Comparison of ENCODE assay signal across 8 cellular contexts in the genomic region with DNA sequence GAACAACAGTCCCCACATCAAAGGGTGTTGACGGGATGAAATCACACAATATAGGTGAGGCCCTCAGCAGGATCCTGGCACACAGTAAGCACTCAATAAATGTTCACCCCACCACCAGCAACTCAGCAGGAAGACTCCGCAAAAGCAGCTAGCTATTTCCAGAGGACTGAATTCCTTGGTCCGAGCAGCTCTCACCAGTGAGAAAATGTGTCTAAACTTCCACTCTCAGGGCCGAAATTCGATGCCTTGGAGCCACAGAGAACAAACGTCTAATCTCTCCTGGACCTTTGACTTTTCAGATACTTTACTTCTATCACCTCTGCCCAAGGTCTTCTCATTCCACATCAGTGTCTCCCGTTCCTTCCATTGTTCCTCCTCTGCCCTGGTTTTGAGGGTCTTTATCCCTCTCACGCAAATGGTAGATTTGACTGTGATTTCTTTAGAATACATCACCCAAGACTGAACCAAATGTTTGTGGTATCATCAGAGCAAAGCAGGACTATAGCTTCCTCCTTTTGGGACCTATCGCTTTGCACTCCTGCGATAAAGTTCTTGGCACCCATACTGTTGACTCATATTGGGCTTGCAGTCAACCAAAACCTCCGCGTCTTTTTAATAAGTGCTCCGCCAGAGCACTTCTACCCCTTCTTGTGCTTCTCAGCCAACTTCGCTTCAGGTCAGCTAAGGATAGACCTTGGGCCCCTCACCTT. TPM values are rescaled to one million over a fixed set of nuclear protein-coding genes. Genes with fewer than 3 reads are reported as not detected.
DNase-seq lines count a peak whose midpoint lies in the region; ATAC-seq and TF ChIP-seq lines count a peak whose summit lies in the region.

No MANE protein-coding gene starts in this region.

- TF ChIP-seq EP300 in upper lobe of left lung (IDR thresholded peaks at IDR 0.05) = no peak

- H3K9ac ChIP-seq in GM23248 = peak overlapping the region; percentile 98; the same call in 1 of the 2 replicates

- H3K27me3 ChIP-seq in GM23248 (replicated peaks; ENCODE audit: insufficient read depth) (no peaks in the 10 kb centered on the region), right cardiac atrium (ENCODE audit: control insufficient read depth, insufficient read depth) (no peaks in the 10 kb centered on the region), upper lobe of left lung (no peaks in the 10 kb centered on the region)

- no peak overlapping the region for H3K4me2 ChIP-seq in GM23248 (ENCODE audit: unreplicated experiment)

- no peak overlapping the region for H3K27ac ChIP-seq in GM23248
- no peak overlapping the region for H3K27ac ChIP-seq in right cardiac atrium (ENCODE audit: low read length)
- H3K27ac ChIP-seq in upper lobe of left lung = peak overlapping the region; percentile 96 to 99 (median 98)

- intact Hi-C loops in activated CD8-positive, alpha-beta T cell treated with anti-CD3 and anti-CD28 coated beads for 36 hours (cut with micrococcal nuclease) = no loop called here
- intact Hi-C loops in right cardiac atrium (cut with DNase I) = no loop called here

- no peaks in the 10 kb centered on the region for H3K9me2 ChIP-seq in GM23248 (ENCODE audit: insufficient read depth)

- H3K4me3 ChIP-seq in GM23248 = peak overlapping the region; percentile 84; the same call in 1 of the 2 replicates
- no peak overlapping the region for H3K4me3 ChIP-seq in right cardiac atrium (ENCODE audit: low read length)
- H3K4me3 ChIP-seq in upper lobe of left lung = peak overlapping the region in 3 of 4 donors; percentile 66 to 93 (median 92)

- H3K4me1 ChIP-seq in GM23248 (ENCODE audit: insufficient read depth) (peaks cover 31% of the 10 kb centered on the region), right cardiac atrium (ENCODE audit: control insufficient read depth, insufficient read depth, low read length) (no peaks in the 10 kb centered on the region), upper lobe of left lung (peaks cover 39 to 55% (median 47%) of the 10 kb centered on the region in 4 donors)

- peaks cover 14% of the 10 kb centered on the region; the same call in 1 of the 2 replicates for H3F3A ChIP-seq in GM23248 (ENCODE audit: insufficient read depth)

- peak overlapping the region; percentile 97 for H3K4me3 Mint-ChIP-seq in activated CD8-positive, alpha-beta T cell treated with anti-CD3 and anti-CD28 coated beads for 36 hours

- H3K4me1 Mint-ChIP-seq in activated CD8-positive, alpha-beta T cell treated with anti-CD3 and anti-CD28 coated beads for 36 hours (ENCODE audit: low read depth) = peaks cover 31% of the 10 kb centered on the region

- 67 to 70% methylated on average over 14 of the region's 14 CpGs for WGBS in GM23248 (ENCODE audit: low coverage in 1 of 2, low lambda C conversion rate in 2 of 2, missing lambda C conversion rate in 2 of 2), 2 experiments
- WGBS in right cardiac atrium = 53% methylated on average over 14 of the region's 14 CpGs
- whole genome bisulfite sequencing in upper lobe of left lung, 2 donors = 63 to 67% methylated on average over 13 to 14 of the region's 14 CpGs

- H3K9me3 ChIP-seq in GM23248 (ENCODE audit: low read depth) (no peaks in the 10 kb centered on the region), right cardiac atrium (ENCODE audit: control insufficient read depth, low read length) (no peaks in the 10 kb centered on the region), upper lobe of left lung (no peaks in the 10 kb centered on the region)

- no peak for TF ChIP-seq CTCF in AG09319 (IDR thresholded peaks at IDR 0.05; ENCODE audit: low read depth, low read length)
- no peak for TF ChIP-seq CTCF in activated CD8-positive, alpha-beta T cell treated with anti-CD3 and anti-CD28 coated beads for 36 hours (IDR thresholded peaks at IDR 0.05)
- TF ChIP-seq CTCF in upper lobe of left lung (IDR thresholded peaks at IDR 0.05) = no peak

- peak overlapping the region; percentile 86 for H2AFZ ChIP-seq in GM23248

- no peaks in the 10 kb centered on the region for H3K9me3 Mint-ChIP-seq in activated CD8-positive, alpha-beta T cell treated with anti-CD3 and anti-CD28 coated beads for 36 hours

- H3K36me3 ChIP-seq in GM23248 (ENCODE audit: low read depth) (no peaks in the 10 kb centered on the region), upper lobe of left lung (no peaks in the 10 kb centered on the region)

- POLR2A ChIA-PET in activated CD8-positive, alpha-beta T cell treated with anti-CD3 and anti-CD28 coated beads for 36 hours (lab: Charles Lee) = interaction anchor here (0.6 to 3.6 kb wide), 5 partner anchors 9 to 53 kb away, joined by 4 to 30 read pairs (median 5); no protein-coding TSS in a partner anchor

- CTCF ChIA-PET in activated CD8-positive, alpha-beta T cell treated with anti-CD3 and anti-CD28 coated beads for 36 hours (lab: Charles Lee) = interaction anchor here (1.9 kb wide), 1 partner anchor 86 kb away, joined by 6 read pairs; no protein-coding TSS in a partner anchor

- H4K20me1 ChIP-seq in GM23248 (ENCODE audit: insufficient read depth) = peaks cover 3% of the 10 kb centered on the region; the same call in 1 of the 2 replicates

- H3K27me3 Mint-ChIP-seq in activated CD8-positive, alpha-beta T cell treated with anti-CD3 and anti-CD28 coated beads for 36 hours = peaks cover 1% of the 10 kb centered on the region

- no peak for TF ChIP-seq POLR2A in upper lobe of left lung (IDR thresholded peaks at IDR 0.05)

- peaks cover 14% of the 10 kb centered on the region for H3K36me3 Mint-ChIP-seq in activated CD8-positive, alpha-beta T cell treated with anti-CD3 and anti-CD28 coated beads for 36 hours (ENCODE audit: low read depth)

- ATAC-seq in activated CD8-positive, alpha-beta T cell treated with anti-CD3 and anti-CD28 coated beads for 36 hours = no peak
- ATAC-seq in right cardiac atrium = peak; percentile 16 to 44
- peak in 1 of 2 donors; percentile 46 for ATAC-seq in upper lobe of left lung (ENCODE audit: low FRiP score in 2 of 2)
- ATAC-seq in HG02678 (IDR thresholded peaks at IDR 0.05; ENCODE audit: unreplicated experiment) = no peak

- DNase-seq in AG09319 (ENCODE audit: extremely low read depth, low read depth) (peak; percentile 53), GM23248 (peak; percentile 52), right cardiac atrium (no peak), upper lobe of left lung (no peak), UCSD-AML1 (lab: John Stamatoyannopoulos, UW; ENCODE audit: unreplicated experiment) (no peak)
- no peak for DNase-seq in activated CD8-positive, alpha-beta T cell treated with anti-CD3 and anti-CD28 coated beads for 36 hours
- DNase-seq in stimulated activated CD4-positive, alpha-beta T cell treated with anti-CD3 and anti-CD28 coated beads, Interleukin-4, amount 100 ng/mL, for 1 hour = no peak

- no peak overlapping the region for H3K27ac Mint-ChIP-seq in activated CD8-positive, alpha-beta T cell treated with anti-CD3 and anti-CD28 coated beads for 36 hours

- in situ Hi-C loops in GM23248 (cut with MboI) = no loop called here

- peaks cover 39% of the 10 kb centered on the region for H3K79me2 ChIP-seq in GM23248 (ENCODE audit: insufficient read depth)

RNA-seq across cellular contexts. Expression of gene NT5C2, which starts 0.9 kb away (rescaled TPM):
- 69.0 and 99.7 TPM in 2 replicates for total RNA-seq in GM23248 (2014; rRNA removed; shearing (Covaris generic))
- polyA plus RNA-seq in GM23248 (2016; fragmentation: Nextera tagmentation; extraction: Ambion mirVana) (52.6 and 58.2 TPM in 2 replicates), right cardiac atrium (23.3 TPM)
- 10 to 100 TPM; 39.1 to 43.0 TPM for total RNA-seq in activated CD8-positive, alpha-beta T cell treated with anti-CD3 and anti-CD28 coated beads for 36 hours
- total RNA-seq in right cardiac atrium (10 to 100 TPM; 34.7 to 46.1 (median 39.4) TPM), upper lobe of left lung (100 to 1,000 TPM in 2 of 6 donors, 10 to 100 TPM in 4; 47.4 to 122 (median 85.1) TPM)

RNA-seq across cellular contexts. Expression of gene RPEL1, which starts 51.7 kb away (rescaled TPM):
- total RNA-seq in GM23248 (2014; rRNA removed; shearing (Covaris generic)) = not detected in 2 replicates
- polyA plus RNA-seq in GM23248 (2016; fragmentation: Nextera tagmentation; extraction: Ambion mirVana) = 0.09 TPM in 1 of 2 replicates, not detected in the other
- not detected for total RNA-seq in activated CD8-positive, alpha-beta T cell treated with anti-CD3 and anti-CD28 coated beads for 36 hours
- not detected for total RNA-seq in right cardiac atrium
- polyA plus RNA-seq in right cardiac atrium = not detected
- not detected for total RNA-seq in upper lobe of left lung

Comparison
In these comparisons a context has a peak if more than half of its experiments do, and no peak if none do; other contexts are left out.
1. DNase-seq: peak in AG09319 (single experiment) and GM23248 (single experiment); none in activated CD8-positive, alpha-beta T cell treated with anti-CD3 and anti-CD28 coated beads for 36 hours (single experiment), right cardiac atrium (0 of 3), upper lobe of left lung (0 of 2), stimulated activated CD4-positive, alpha-beta T cell treated with anti-CD3 and anti-CD28 coated beads, Interleukin-4, amount 100 ng/mL, for 1 hour (single experiment) and UCSD-AML1 (single experiment).
2. H3K27ac ChIP-seq: peak in upper lobe of left lung (4 of 4); none in GM23248 (single experiment) and right cardiac atrium (single experiment).
3. ATAC-seq: peak in right cardiac atrium (2 of 2); none in activated CD8-positive, alpha-beta T cell treated with anti-CD3 and anti-CD28 coated beads for 36 hours (single experiment) and HG02678 (single experiment).